ENCODE assay signal across 16 cellular contexts in the genomic region with DNA sequence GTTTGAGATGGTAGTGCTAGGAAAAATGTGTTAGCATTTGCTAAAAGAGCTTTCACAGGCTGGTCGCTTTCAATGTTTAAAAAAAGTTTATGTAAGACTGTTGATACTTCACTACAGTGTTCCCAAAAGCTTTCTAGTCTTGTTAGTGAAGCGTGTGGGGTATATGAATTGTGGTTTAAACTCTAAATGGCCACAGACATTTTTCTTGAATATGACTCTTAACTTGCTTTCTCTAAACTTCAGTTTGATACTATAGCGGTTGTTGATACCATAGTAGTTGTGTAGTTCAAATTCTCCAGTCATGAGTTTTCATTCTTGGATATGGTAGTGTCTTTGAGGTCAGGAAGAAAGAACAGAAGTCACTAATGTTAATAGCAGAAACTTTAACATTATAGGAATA. TPM values are rescaled to one million over a fixed set of nuclear protein-coding genes. Genes with fewer than 3 reads are reported as not detected.
DNase-seq lines count a peak whose midpoint lies in the region; ATAC-seq and TF ChIP-seq lines count a peak whose summit lies in the region.
"Had no signal": no experiment of that assay in that cellular context is flagged by ENCODE, and none has a peak within 500 bp of the region (broad histone marks: within the 10 kb centered on the region; RNA-seq: fewer than 3 reads in every experiment).

No MANE protein-coding gene starts in this region.

- H3F3A ChIP-seq in PC-3 (ENCODE audit: low read length, unreplicated experiment) (no peaks in the 10 kb centered on the region), neural progenitor cell (ENCODE audit: low read depth) (no peaks in the 10 kb centered on the region)

- peaks cover 33% of the 10 kb centered on the region for H3K4me1 ChIP-seq in ACC112 (ENCODE audit: control insufficient read depth, insufficient read depth, low read length, unreplicated experiment)
- peaks cover 11% of the 10 kb centered on the region for H3K4me1 ChIP-seq in PC-3 (ENCODE audit: insufficient read depth, low read length)
- H3K4me1 ChIP-seq in neural progenitor cell: peaks cover 10% of the 10 kb centered on the region

- POLR2A ChIA-PET in PC-3 (lab: Charles Lee; ENCODE audit: unreplicated experiment): interaction anchor here (0.6 kb wide), 1 partner anchor 119 kb away, joined by 5 read pairs; no protein-coding TSS in a partner anchor

- H3K36me3 ChIP-seq in ACC112 (ENCODE audit: insufficient read depth, low read length): no peaks in the 10 kb centered on the region
- no peaks in the 10 kb centered on the region for H3K36me3 ChIP-seq in PC-3 (ENCODE audit: low read depth, low read length)
- no peaks in the 10 kb centered on the region for H3K36me3 ChIP-seq in neural progenitor cell

- H4K20me1 ChIP-seq in PC-3 (ENCODE audit: low read length): no peaks in the 10 kb centered on the region
- peaks cover 5% of the 10 kb centered on the region for H4K20me1 ChIP-seq in neural progenitor cell (ENCODE audit: low read depth)

- CTCF ChIA-PET in PC-3 (lab: Charles Lee): no interaction called here

- TF ChIP-seq CTCF in PC-3 (conservative IDR thresholded peaks at IDR 0.05; ENCODE audit: low read depth, low read length) (no peak), progenitor cell of endocrine pancreas (IDR thresholded peaks at IDR 0.05; ENCODE audit: unreplicated experiment) (no peak), neural progenitor cell (IDR thresholded peaks at IDR 0.05) (no peak)

- H3K27ac Mint-ChIP-seq in progenitor cell of endocrine pancreas: peak overlapping the region; percentile 65
- no peak overlapping the region for H3K27ac Mint-ChIP-seq in neural progenitor cell
- H3K27ac Mint-ChIP-seq: activated CD4-positive, alpha-beta T cell treated with anti-CD3 and anti-CD28 coated beads for 36 hours; activated T-cell treated with anti-CD3 and anti-CD28 coated beads, Interleukin-2, amount 50 U/mL, for 24 hours; naive thymus-derived CD4-positive, alpha-beta T cell had no signal

- no peak for ATAC-seq in PC-3
- ATAC-seq in GM21360 (IDR thresholded peaks at IDR 0.05; ENCODE audit: unreplicated experiment): no peak
- ATAC-seq: activated CD4-positive, alpha-beta T cell treated with anti-CD3 and anti-CD28 coated beads for 36 hours; naive thymus-derived CD4-positive, alpha-beta T cell had no signal

- no peaks in the 10 kb centered on the region for H3K9me3 Mint-ChIP-seq in progenitor cell of endocrine pancreas (ENCODE audit: low read depth)
- H3K9me3 Mint-ChIP-seq in neural progenitor cell: no peaks in the 10 kb centered on the region
- H3K9me3 Mint-ChIP-seq: activated T-cell treated with anti-CD3 and anti-CD28 coated beads, Interleukin-2, amount 50 U/mL, for 24 hours; naive thymus-derived CD4-positive, alpha-beta T cell had no signal

- H3K4me3 ChIP-seq in ACC112 (ENCODE audit: low read depth, low read length) (no peak overlapping the region), PC-3 (ENCODE audit: low read length) (no peak overlapping the region), neural progenitor cell (no peak overlapping the region)

- H2AFZ ChIP-seq in ACC112 (ENCODE audit: low read length, unreplicated experiment): no peak overlapping the region
- H2AFZ ChIP-seq in PC-3 (ENCODE audit: low read length): no peak overlapping the region
- H2AFZ ChIP-seq in neural progenitor cell (replicated peaks): no peak overlapping the region

- H3K4me1 Mint-ChIP-seq in progenitor cell of endocrine pancreas (ENCODE audit: low read depth) (peaks cover 43% of the 10 kb centered on the region), neural progenitor cell (peaks cover 27% of the 10 kb centered on the region)

- H3K27me3 Mint-ChIP-seq in progenitor cell of endocrine pancreas (no peaks in the 10 kb centered on the region), neural progenitor cell (ENCODE audit: insufficient read depth, low read depth) (no peaks in the 10 kb centered on the region)
- H3K27me3 Mint-ChIP-seq: activated CD4-positive, alpha-beta T cell treated with anti-CD3 and anti-CD28 coated beads for 36 hours; activated T-cell treated with anti-CD3 and anti-CD28 coated beads, Interleukin-2, amount 50 U/mL, for 24 hours; naive thymus-derived CD4-positive, alpha-beta T cell had no signal

- H3K9ac ChIP-seq in PC-3 (ENCODE audit: low read length): no peak overlapping the region
- H3K9ac ChIP-seq in neural progenitor cell: no peak overlapping the region

- no TSS peak for BruUV-seq in PC-3 (replicated peaks; lab: Mats Ljungman, UMichigan)

- H3K9me2 ChIP-seq in PC-3 (replicated peaks; ENCODE audit: low read length): no peaks in the 10 kb centered on the region

- H3K9me3 ChIP-seq in PC-3 (ENCODE audit: low read length): no peaks in the 10 kb centered on the region
- no peaks in the 10 kb centered on the region for H3K9me3 ChIP-seq in neural progenitor cell (ENCODE audit: low read depth)

- no peak overlapping the region for H3K4me2 ChIP-seq in PC-3 (ENCODE audit: low read length)
- H3K4me2 ChIP-seq in neural progenitor cell: no peak overlapping the region

- intact Hi-C loops in PC-3 (cut with micrococcal nuclease): loop anchor here (5.0 kb wide), 1 partner anchor 45 kb away; a partner anchor contains a TSS

- H3K36me3 Mint-ChIP-seq in progenitor cell of endocrine pancreas (ENCODE audit: insufficient read depth): peaks cover 4% of the 10 kb centered on the region
- no peaks in the 10 kb centered on the region for H3K36me3 Mint-ChIP-seq in neural progenitor cell

- H3K27me3 ChIP-seq in ACC112 (ENCODE audit: insufficient read depth, low read length): no peaks in the 10 kb centered on the region
- H3K27me3 ChIP-seq in PC-3 (ENCODE audit: low read length): no peaks in the 10 kb centered on the region
- no peaks in the 10 kb centered on the region for H3K27me3 ChIP-seq in neural progenitor cell

- H3K4me3 Mint-ChIP-seq in progenitor cell of endocrine pancreas (ENCODE audit: low read depth) (no peak overlapping the region), neural progenitor cell (no peak overlapping the region)
- H3K4me3 Mint-ChIP-seq: activated CD4-positive, alpha-beta T cell treated with anti-CD3 and anti-CD28 coated beads for 36 hours; activated T-cell treated with anti-CD3 and anti-CD28 coated beads, Interleukin-2, amount 50 U/mL, for 24 hours; naive thymus-derived CD4-positive, alpha-beta T cell had no signal

- no peak for DNase-seq in PC-3
- peak; percentile 84 for DNase-seq in fibroblast of peridontal ligament (ENCODE audit: extremely low read depth)
- DNase-seq in progenitor cell of endocrine pancreas (ENCODE audit: low spot score, unreplicated experiment): no peak
- no peak for DNase-seq in HPDE6-E6E7 (ENCODE audit: extremely low spot score)
- DNase-seq in neural progenitor cell (ENCODE audit: low spot score): no peak
- no peak for DNase-seq in stimulated activated CD4-positive, alpha-beta T cell treated with anti-CD3 and anti-CD28 coated beads, Interleukin-2, amount 100 ng/mL, for 24 hours
- DNase-seq: activated CD4-positive, alpha-beta T cell treated with anti-CD3 and anti-CD28 coated beads for 36 hours; activated T-cell treated with anti-CD3 and anti-CD28 coated beads, Interleukin-2, amount 50 U/mL, for 24 hours; amygdala; kidney; naive thymus-derived CD4-positive, alpha-beta T cell; NCI-H187; NCI-H526 treated with DMSO at 0.1 percent for 48 hours; T-helper 1 cell had no signal

- H3K27ac ChIP-seq in ACC112 (ENCODE audit: low read depth, low read length) (peak overlapping the region; percentile 81), PC-3 (ENCODE audit: low read length) (0 out of 2 replicates have a peak overlapping the region, but pooled peaks have one; percentile 1), neural progenitor cell (no peak overlapping the region)

- peaks cover 49% of the 10 kb centered on the region for H3K79me2 ChIP-seq in ACC112 (ENCODE audit: control insufficient read depth, insufficient read depth, low read length, unreplicated experiment)
- peaks cover 19% of the 10 kb centered on the region for H3K79me2 ChIP-seq in PC-3 (ENCODE audit: low read length)
- H3K79me2 ChIP-seq in neural progenitor cell (ENCODE audit: low read depth): peaks cover 83% of the 10 kb centered on the region

RNA-seq across cellular contexts. Expression of a gene that starts 44.9 kb away (rescaled TPM):
- 16.4 and 21.5 TPM in 2 replicates for total RNA-seq in PC-3 (2014; rRNA removed)
- total RNA-seq in progenitor cell of endocrine pancreas: 63.8 and 66.2 TPM in 2 replicates
- 54.2 and 66.3 TPM in 2 replicates for total RNA-seq in neural progenitor cell (ENCODE audit: low replicate concordance)
